Comparison of ENCODE assay signal across 2 cellular contexts in the genomic region with DNA sequence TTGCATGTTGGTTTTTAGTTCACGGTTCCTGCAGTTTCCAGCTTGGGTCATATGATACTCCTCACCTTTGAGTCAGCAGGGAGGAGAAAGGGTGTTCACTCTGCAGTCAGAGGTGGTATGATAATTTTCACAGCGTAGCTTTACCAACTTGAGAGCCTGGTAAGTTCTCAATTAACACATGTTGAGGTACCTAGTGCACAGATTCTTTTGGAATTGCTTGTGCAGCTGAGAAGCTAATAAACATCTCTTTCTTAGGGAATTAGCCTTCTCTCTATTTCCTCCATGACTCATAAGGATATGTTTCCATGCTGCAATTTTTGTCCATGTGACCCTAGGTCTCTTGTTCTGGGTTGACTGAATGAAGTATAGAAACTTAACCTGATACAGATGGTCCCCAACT.
TF ChIP-seq lines count a peak whose summit lies in the region.

No MANE protein-coding gene starts in this region.

TF ChIP-seq in SK-N-SH, 30 proteins besides CTCF, POLR2A, EP300 and RAD21:
- TF ChIP-seq, protein P1, sequence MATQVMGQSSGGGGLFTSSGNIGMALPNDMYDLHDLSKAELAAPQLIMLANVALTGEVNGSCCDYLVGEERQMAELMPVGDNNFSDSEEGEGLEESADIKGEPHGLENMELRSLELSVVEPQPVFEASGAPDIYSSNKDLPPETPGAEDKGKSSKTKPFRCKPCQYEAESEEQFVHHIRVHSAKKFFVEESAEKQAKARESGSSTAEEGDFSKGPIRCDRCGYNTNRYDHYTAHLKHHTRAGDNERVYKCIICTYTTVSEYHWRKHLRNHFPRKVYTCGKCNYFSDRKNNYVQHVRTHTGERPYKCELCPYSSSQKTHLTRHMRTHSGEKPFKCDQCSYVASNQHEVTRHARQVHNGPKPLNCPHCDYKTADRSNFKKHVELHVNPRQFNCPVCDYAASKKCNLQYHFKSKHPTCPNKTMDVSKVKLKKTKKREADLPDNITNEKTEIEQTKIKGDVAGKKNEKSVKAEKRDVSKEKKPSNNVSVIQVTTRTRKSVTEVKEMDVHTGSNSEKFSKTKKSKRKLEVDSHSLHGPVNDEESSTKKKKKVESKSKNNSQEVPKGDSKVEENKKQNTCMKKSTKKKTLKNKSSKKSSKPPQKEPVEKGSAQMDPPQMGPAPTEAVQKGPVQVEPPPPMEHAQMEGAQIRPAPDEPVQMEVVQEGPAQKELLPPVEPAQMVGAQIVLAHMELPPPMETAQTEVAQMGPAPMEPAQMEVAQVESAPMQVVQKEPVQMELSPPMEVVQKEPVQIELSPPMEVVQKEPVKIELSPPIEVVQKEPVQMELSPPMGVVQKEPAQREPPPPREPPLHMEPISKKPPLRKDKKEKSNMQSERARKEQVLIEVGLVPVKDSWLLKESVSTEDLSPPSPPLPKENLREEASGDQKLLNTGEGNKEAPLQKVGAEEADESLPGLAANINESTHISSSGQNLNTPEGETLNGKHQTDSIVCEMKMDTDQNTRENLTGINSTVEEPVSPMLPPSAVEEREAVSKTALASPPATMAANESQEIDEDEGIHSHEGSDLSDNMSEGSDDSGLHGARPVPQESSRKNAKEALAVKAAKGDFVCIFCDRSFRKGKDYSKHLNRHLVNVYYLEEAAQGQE (IDR thresholded peaks at IDR 0.05; ENCODE audit: low read depth, low read length), result no peak
- TF ChIP-seq, protein P2, sequence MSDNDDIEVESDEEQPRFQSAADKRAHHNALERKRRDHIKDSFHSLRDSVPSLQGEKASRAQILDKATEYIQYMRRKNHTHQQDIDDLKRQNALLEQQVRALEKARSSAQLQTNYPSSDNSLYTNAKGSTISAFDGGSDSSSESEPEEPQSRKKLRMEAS (IDR thresholded peaks at IDR 0.05; ENCODE audit: low read depth), result no peak
- TF ChIP-seq GABPA (IDR thresholded peaks at IDR 0.05; ENCODE audit: low read depth), result no peak
- no peak for TF ChIP-seq FOSL2 (IDR thresholded peaks at IDR 0.05; ENCODE audit: borderline replicate concordance, low read depth)
- no peak for TF ChIP-seq EZH2phosphoT487 (IDR thresholded peaks at IDR 0.05; ENCODE audit: borderline replicate concordance, low read depth)
- TF ChIP-seq, protein P3, sequence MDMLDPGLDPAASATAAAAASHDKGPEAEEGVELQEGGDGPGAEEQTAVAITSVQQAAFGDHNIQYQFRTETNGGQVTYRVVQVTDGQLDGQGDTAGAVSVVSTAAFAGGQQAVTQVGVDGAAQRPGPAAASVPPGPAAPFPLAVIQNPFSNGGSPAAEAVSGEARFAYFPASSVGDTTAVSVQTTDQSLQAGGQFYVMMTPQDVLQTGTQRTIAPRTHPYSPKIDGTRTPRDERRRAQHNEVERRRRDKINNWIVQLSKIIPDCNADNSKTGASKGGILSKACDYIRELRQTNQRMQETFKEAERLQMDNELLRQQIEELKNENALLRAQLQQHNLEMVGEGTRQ (IDR thresholded peaks at IDR 0.05; ENCODE audit: borderline replicate concordance, low read depth, low read length), result no peak
- no peak for TF ChIP-seq TEAD4 (IDR thresholded peaks at IDR 0.05; ENCODE audit: borderline replicate concordance, insufficient read depth)
- no peak for TF ChIP-seq GATA2 (CRISPR knock-in tag; IDR thresholded peaks at IDR 0.05)
- TF ChIP-seq, protein P4, sequence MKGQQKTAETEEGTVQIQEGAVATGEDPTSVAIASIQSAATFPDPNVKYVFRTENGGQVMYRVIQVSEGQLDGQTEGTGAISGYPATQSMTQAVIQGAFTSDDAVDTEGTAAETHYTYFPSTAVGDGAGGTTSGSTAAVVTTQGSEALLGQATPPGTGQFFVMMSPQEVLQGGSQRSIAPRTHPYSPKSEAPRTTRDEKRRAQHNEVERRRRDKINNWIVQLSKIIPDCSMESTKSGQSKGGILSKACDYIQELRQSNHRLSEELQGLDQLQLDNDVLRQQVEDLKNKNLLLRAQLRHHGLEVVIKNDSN (IDR thresholded peaks at IDR 0.05; ENCODE audit: borderline replicate concordance, low read depth), result no peak
- no peak for TF ChIP-seq FOXJ3 (CRISPR knock-in tag; IDR thresholded peaks at IDR 0.05)
- no peak for TF ChIP-seq RCOR1 (IDR thresholded peaks at IDR 0.05; ENCODE audit: low read length)

TF ChIP-seq in SK-N-SH treated with all-trans-retinoic acid at 6 μM for 48 hours, 23 proteins besides CTCF, POLR2A, EP300 and RAD21 (continued from another document):
- TF ChIP-seq, protein P5, sequence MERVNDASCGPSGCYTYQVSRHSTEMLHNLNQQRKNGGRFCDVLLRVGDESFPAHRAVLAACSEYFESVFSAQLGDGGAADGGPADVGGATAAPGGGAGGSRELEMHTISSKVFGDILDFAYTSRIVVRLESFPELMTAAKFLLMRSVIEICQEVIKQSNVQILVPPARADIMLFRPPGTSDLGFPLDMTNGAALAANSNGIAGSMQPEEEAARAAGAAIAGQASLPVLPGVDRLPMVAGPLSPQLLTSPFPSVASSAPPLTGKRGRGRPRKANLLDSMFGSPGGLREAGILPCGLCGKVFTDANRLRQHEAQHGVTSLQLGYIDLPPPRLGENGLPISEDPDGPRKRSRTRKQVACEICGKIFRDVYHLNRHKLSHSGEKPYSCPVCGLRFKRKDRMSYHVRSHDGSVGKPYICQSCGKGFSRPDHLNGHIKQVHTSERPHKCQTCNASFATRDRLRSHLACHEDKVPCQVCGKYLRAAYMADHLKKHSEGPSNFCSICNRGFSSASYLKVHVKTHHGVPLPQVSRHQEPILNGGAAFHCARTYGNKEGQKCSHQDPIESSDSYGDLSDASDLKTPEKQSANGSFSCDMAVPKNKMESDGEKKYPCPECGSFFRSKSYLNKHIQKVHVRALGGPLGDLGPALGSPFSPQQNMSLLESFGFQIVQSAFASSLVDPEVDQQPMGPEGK (CRISPR knock-in tag; IDR thresholded peaks at IDR 0.05; ENCODE audit: borderline replicate concordance), result no peak
- TF ChIP-seq TOX (CRISPR knock-in tag; IDR thresholded peaks at IDR 0.05; ENCODE audit: borderline replicate concordance), result no peak
